ENCODE assay signal across 1 cellular context in the genomic region with DNA sequence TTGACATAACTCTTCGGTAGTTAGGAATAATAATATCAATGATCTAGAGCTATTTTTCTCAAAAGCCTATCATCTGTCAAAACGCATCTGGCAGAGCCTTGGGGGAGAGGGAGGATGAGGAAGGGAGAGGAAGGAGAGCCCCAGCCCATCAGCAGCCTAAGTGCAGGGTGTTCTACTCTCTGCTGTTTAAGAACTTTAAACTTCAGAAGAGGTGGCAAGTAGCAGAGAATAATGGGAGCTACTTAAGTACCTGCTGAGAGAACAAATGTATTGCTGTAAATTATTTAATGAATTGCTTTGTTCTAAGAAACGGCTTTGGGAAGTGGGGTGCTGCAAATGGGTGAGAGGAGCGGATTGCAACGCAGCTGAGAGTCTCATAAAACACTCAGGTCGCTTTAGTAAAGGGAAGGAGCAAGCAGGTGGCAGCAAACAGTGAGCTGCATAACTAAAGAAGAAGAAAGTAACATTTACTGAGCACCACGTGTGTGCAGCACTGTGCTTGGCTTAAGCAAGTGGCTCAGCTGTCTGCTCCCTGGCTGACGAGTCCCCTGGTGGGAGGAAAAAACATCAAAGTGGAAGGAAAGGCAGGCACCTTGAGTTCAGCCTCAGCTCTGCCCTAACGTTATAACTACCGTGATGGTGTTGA.
TF ChIP-seq lines count a peak whose summit lies in the region.

No MANE protein-coding gene starts in this region.

TF ChIP-seq in WTC11, 78 proteins besides CTCF, POLR2A, EP300 and RAD21 (continued from another document):
- TF ChIP-seq, protein P1, sequence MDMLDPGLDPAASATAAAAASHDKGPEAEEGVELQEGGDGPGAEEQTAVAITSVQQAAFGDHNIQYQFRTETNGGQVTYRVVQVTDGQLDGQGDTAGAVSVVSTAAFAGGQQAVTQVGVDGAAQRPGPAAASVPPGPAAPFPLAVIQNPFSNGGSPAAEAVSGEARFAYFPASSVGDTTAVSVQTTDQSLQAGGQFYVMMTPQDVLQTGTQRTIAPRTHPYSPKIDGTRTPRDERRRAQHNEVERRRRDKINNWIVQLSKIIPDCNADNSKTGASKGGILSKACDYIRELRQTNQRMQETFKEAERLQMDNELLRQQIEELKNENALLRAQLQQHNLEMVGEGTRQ (CRISPR knock-in tag; IDR thresholded peaks at IDR 0.05) = 0 out of 2 replicates have a peak, but pooled peaks have one; percentile 12
- TF ChIP-seq TEAD1 (CRISPR knock-in tag; IDR thresholded peaks at IDR 0.05) (no peak), ZNF219 (CRISPR knock-in tag; IDR thresholded peaks at IDR 0.05; ENCODE audit: borderline replicate concordance) (no peak)
- TF ChIP-seq, protein P2, sequence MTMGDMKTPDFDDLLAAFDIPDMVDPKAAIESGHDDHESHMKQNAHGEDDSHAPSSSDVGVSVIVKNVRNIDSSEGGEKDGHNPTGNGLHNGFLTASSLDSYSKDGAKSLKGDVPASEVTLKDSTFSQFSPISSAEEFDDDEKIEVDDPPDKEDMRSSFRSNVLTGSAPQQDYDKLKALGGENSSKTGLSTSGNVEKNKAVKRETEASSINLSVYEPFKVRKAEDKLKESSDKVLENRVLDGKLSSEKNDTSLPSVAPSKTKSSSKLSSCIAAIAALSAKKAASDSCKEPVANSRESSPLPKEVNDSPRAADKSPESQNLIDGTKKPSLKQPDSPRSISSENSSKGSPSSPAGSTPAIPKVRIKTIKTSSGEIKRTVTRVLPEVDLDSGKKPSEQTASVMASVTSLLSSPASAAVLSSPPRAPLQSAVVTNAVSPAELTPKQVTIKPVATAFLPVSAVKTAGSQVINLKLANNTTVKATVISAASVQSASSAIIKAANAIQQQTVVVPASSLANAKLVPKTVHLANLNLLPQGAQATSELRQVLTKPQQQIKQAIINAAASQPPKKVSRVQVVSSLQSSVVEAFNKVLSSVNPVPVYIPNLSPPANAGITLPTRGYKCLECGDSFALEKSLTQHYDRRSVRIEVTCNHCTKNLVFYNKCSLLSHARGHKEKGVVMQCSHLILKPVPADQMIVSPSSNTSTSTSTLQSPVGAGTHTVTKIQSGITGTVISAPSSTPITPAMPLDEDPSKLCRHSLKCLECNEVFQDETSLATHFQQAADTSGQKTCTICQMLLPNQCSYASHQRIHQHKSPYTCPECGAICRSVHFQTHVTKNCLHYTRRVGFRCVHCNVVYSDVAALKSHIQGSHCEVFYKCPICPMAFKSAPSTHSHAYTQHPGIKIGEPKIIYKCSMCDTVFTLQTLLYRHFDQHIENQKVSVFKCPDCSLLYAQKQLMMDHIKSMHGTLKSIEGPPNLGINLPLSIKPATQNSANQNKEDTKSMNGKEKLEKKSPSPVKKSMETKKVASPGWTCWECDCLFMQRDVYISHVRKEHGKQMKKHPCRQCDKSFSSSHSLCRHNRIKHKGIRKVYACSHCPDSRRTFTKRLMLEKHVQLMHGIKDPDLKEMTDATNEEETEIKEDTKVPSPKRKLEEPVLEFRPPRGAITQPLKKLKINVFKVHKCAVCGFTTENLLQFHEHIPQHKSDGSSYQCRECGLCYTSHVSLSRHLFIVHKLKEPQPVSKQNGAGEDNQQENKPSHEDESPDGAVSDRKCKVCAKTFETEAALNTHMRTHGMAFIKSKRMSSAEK (CRISPR knock-in tag; IDR thresholded peaks at IDR 0.05; ENCODE audit: borderline replicate concordance) = no peak
